ENCODE assay signal across 20 cellular contexts in the genomic region with DNA sequence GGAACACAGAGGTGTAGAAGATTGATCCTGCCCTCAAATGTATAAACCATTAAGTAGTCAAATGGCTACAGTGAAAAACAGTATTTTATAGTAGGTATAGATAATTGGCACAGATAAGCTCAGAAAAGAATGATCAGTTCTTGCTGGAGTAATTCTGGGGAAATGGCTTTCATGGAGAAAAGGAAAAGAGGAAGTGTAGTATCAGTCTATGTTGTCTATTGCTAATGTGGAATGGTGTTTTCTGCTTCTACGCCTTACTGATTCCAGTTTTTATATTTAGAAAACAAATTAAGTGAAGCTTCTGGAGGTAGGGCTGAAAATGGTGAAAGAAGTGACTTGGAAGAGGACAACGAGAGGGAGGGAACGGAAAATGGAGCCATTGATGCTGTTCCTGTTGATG. TPM values are rescaled to one million over a fixed set of nuclear protein-coding genes. Genes with fewer than 3 reads are reported as not detected.
A peak's percentile ranks its signal among the peaks of the same experiment; 100 is the strongest.
DNase-seq lines count a peak whose midpoint lies in the region; ATAC-seq and TF ChIP-seq lines count a peak whose summit lies in the region.
"Had no signal": no experiment of that assay in that cellular context is flagged by ENCODE, and none has a peak within 500 bp of the region (broad histone marks: within the 10 kb centered on the region; RNA-seq: fewer than 3 reads in every experiment).

No MANE protein-coding gene starts in this region.

- no peaks in the 10 kb centered on the region for H3K9me3 Mint-ChIP-seq in activated CD8-positive, alpha-beta T cell treated with anti-CD3 and anti-CD28 coated beads for 36 hours
- H3K9me3 Mint-ChIP-seq in activated CD8-positive, alpha-beta T cell treated with anti-CD3 and anti-CD28 coated beads, Interleukin-2, amount 10 ng/mL, durations not matched to agents 7 days and 5 days (ENCODE audit: insufficient read depth) = no peaks in the 10 kb centered on the region
- H3K9me3 Mint-ChIP-seq in naive B cell = no peaks in the 10 kb centered on the region
- H3K9me3 Mint-ChIP-seq: CD4-positive, CD25-positive, alpha-beta regulatory T cell; H9 had no signal

- intact Hi-C loops in activated CD8-positive, alpha-beta T cell treated with anti-CD3 and anti-CD28 coated beads for 36 hours (cut with micrococcal nuclease) = no loop called here
- intact Hi-C loops in heart right ventricle (cut with DNase I) = loop anchor here in 2 of 10 donors (5.0 to 10.0 kb wide), 2 partner anchors 77 to 84 kb away; a partner anchor contains a TSS

- CTCF ChIA-PET in activated CD8-positive, alpha-beta T cell treated with anti-CD3 and anti-CD28 coated beads for 36 hours (lab: Charles Lee) = interaction anchor here (1.0 to 4.5 kb wide), 2 partner anchors 9 to 133 kb away, joined by 4 to 24 read pairs; no protein-coding TSS in a partner anchor
- CTCF ChIA-PET in activated CD8-positive, alpha-beta T cell treated with anti-CD3 and anti-CD28 coated beads, Interleukin-2, amount 10 ng/mL, durations not matched to agents 7 days and 5 days (lab: Charles Lee) = interaction anchor here (1.3 to 3.1 kb wide), 3 partner anchors 9 to 133 kb away, joined by 3 to 12 read pairs (median 3); no protein-coding TSS in a partner anchor

- no peak for ATAC-seq in activated CD8-positive, alpha-beta T cell treated with anti-CD3 and anti-CD28 coated beads for 36 hours
- ATAC-seq in activated CD8-positive, alpha-beta T cell treated with anti-CD3 and anti-CD28 coated beads, Interleukin-2, amount 10 ng/mL, durations not matched to agents 7 days and 5 days = no peak
- no peak for ATAC-seq in heart right ventricle
- ATAC-seq in naive B cell (ENCODE audit: low read depth in 2 of 2) = no peak

- H3K27ac ChIP-seq in cardiac muscle cell (peak overlapping the region; percentile 25), heart right ventricle (no peak overlapping the region)
- H3K27ac ChIP-seq: BLaER1, GM23248, SJSA1 had no signal

- no peak for DNase-seq in activated CD8-positive, alpha-beta T cell treated with anti-CD3 and anti-CD28 coated beads for 36 hours
- DNase-seq in activated CD8-positive, alpha-beta T cell treated with anti-CD3 and anti-CD28 coated beads, Interleukin-2, amount 10 ng/mL, durations not matched to agents 7 days and 5 days = no peak
- no peak for DNase-seq in cardiac muscle cell (ENCODE audit: low read depth in 1 of 2, low spot score in 1 of 2)
- DNase-seq in heart right ventricle = no peak
- DNase-seq in naive B cell = no peak
- no peak for DNase-seq in RPMI8226
- DNase-seq in BE2C = no peak
- DNase-seq: CD4-positive, CD25-positive, alpha-beta regulatory T cell; DMS153; GM23248; H9; KBM-7; MM.1S; NCI-H2029; NCI-H446; NCI-H524 treated with DMSO at 0.1 percent for 48 hours; NCI-H774; Right ventricle myocardium superior had no signal

- H3K9me3 ChIP-seq in cardiac muscle cell (ENCODE audit: low read depth) (no peaks in the 10 kb centered on the region), heart right ventricle (no peaks in the 10 kb centered on the region), BE2C (no peaks in the 10 kb centered on the region)
- H3K9me3 ChIP-seq: BLaER1, SJSA1 had no signal

- POLR2A ChIA-PET in activated CD8-positive, alpha-beta T cell treated with anti-CD3 and anti-CD28 coated beads for 36 hours (lab: Charles Lee) = no interaction called here
- POLR2A ChIA-PET in activated CD8-positive, alpha-beta T cell treated with anti-CD3 and anti-CD28 coated beads, Interleukin-2, amount 10 ng/mL, durations not matched to agents 7 days and 5 days (lab: Charles Lee) = interaction anchor here (0.8 to 1.2 kb wide), 3 partner anchors 21 to 133 kb away, joined by 3 read pairs; a partner anchor contains a TSS

- peaks cover 51% of the 10 kb centered on the region for H3K36me3 Mint-ChIP-seq in activated CD8-positive, alpha-beta T cell treated with anti-CD3 and anti-CD28 coated beads for 36 hours (ENCODE audit: low read depth)
- H3K36me3 Mint-ChIP-seq in activated CD8-positive, alpha-beta T cell treated with anti-CD3 and anti-CD28 coated beads, Interleukin-2, amount 10 ng/mL, durations not matched to agents 7 days and 5 days (ENCODE audit: low read depth) = peaks cover 40% of the 10 kb centered on the region
- H3K36me3 Mint-ChIP-seq in naive B cell = peaks cover 24% of the 10 kb centered on the region in 2 donors

- no peak overlapping the region for H3K4me3 Mint-ChIP-seq in activated CD8-positive, alpha-beta T cell treated with anti-CD3 and anti-CD28 coated beads for 36 hours
- H3K4me3 Mint-ChIP-seq in activated CD8-positive, alpha-beta T cell treated with anti-CD3 and anti-CD28 coated beads, Interleukin-2, amount 10 ng/mL, durations not matched to agents 7 days and 5 days = no peak overlapping the region
- H3K4me3 Mint-ChIP-seq in naive B cell = no peak overlapping the region
- H3K4me3 Mint-ChIP-seq: CD4-positive, CD25-positive, alpha-beta regulatory T cell; H9 had no signal

- no peak overlapping the region for H3K4me3 ChIP-seq in cardiac muscle cell
- H3K4me3 ChIP-seq in heart right ventricle = no peak overlapping the region
- no peak overlapping the region for H3K4me3 ChIP-seq in BE2C (ENCODE audit: low read depth, low read length)
- H3K4me3 ChIP-seq: BLaER1, GM23248, SJSA1 had no signal

- H3K27me3 Mint-ChIP-seq in activated CD8-positive, alpha-beta T cell treated with anti-CD3 and anti-CD28 coated beads for 36 hours = no peaks in the 10 kb centered on the region
- H3K27me3 Mint-ChIP-seq in activated CD8-positive, alpha-beta T cell treated with anti-CD3 and anti-CD28 coated beads, Interleukin-2, amount 10 ng/mL, durations not matched to agents 7 days and 5 days (ENCODE audit: low read depth) = no peaks in the 10 kb centered on the region
- no peaks in the 10 kb centered on the region for H3K27me3 Mint-ChIP-seq in naive B cell
- H3K27me3 Mint-ChIP-seq: CD4-positive, CD25-positive, alpha-beta regulatory T cell had no signal

- H3K4me1 Mint-ChIP-seq in activated CD8-positive, alpha-beta T cell treated with anti-CD3 and anti-CD28 coated beads for 36 hours (ENCODE audit: low read depth) = peaks cover 10% of the 10 kb centered on the region
- peaks cover 3% of the 10 kb centered on the region for H3K4me1 Mint-ChIP-seq in activated CD8-positive, alpha-beta T cell treated with anti-CD3 and anti-CD28 coated beads, Interleukin-2, amount 10 ng/mL, durations not matched to agents 7 days and 5 days (ENCODE audit: low read depth)
- peaks cover 0 to 6% (median 2%) of the 10 kb centered on the region in 3 donors for H3K4me1 Mint-ChIP-seq in naive B cell
- H3K4me1 Mint-ChIP-seq: H9 had no signal

- H3K27me3 ChIP-seq in cardiac muscle cell (no peaks in the 10 kb centered on the region), heart right ventricle (no peaks in the 10 kb centered on the region), BE2C (no peaks in the 10 kb centered on the region)
- H3K27me3 ChIP-seq: BLaER1, SJSA1 had no signal

- H3K27ac Mint-ChIP-seq in activated CD8-positive, alpha-beta T cell treated with anti-CD3 and anti-CD28 coated beads for 36 hours = peak overlapping the region; percentile 12
- no peak overlapping the region for H3K27ac Mint-ChIP-seq in activated CD8-positive, alpha-beta T cell treated with anti-CD3 and anti-CD28 coated beads, Interleukin-2, amount 10 ng/mL, durations not matched to agents 7 days and 5 days
- peak overlapping the region in 5 of 6 donors; percentile 5 to 67 (median 31) for H3K27ac Mint-ChIP-seq in naive B cell
- H3K27ac Mint-ChIP-seq: H9 had no signal

- TF ChIP-seq CTCF in activated CD8-positive, alpha-beta T cell treated with anti-CD3 and anti-CD28 coated beads for 36 hours (IDR thresholded peaks at IDR 0.05) = no peak
- TF ChIP-seq CTCF in cardiac muscle cell (IDR thresholded peaks at IDR 0.05; ENCODE audit: low read depth, low read length) (no peak), heart right ventricle (IDR thresholded peaks at IDR 0.05) (no peak), BE2C (IDR thresholded peaks at IDR 0.05; ENCODE audit: low read depth, low read length) (no peak)

- WGBS in heart right ventricle, 2 donors = 88 to 91% methylated on average over 3 of the region's 3 CpGs

- no peaks in the 10 kb centered on the region for H3K4me1 ChIP-seq in cardiac muscle cell (ENCODE audit: low read depth)
- peaks cover 0 to 6% (median 0%) of the 10 kb centered on the region in 9 donors for H3K4me1 ChIP-seq in heart right ventricle
- no peaks in the 10 kb centered on the region for H3K4me1 ChIP-seq in BE2C

- H3K36me3 ChIP-seq in cardiac muscle cell (peaks cover 59% of the 10 kb centered on the region), heart right ventricle (peaks cover 0 to 100% (median 54%) of the 10 kb centered on the region in 9 donors), BE2C (peaks cover 50% of the 10 kb centered on the region)

RNA-seq across cellular contexts. Expression of a gene that starts 22.2 kb away (rescaled TPM):
- total RNA-seq in activated CD8-positive, alpha-beta T cell treated with anti-CD3 and anti-CD28 coated beads for 36 hours = 100 to 1,000 TPM; 101 to 106 TPM
- total RNA-seq in activated CD8-positive, alpha-beta T cell treated with anti-CD3 and anti-CD28 coated beads, Interleukin-2, amount 10 ng/mL, durations not matched to agents 7 days and 5 days = 10 to 100 TPM; 68.1 to 73.7 TPM
- total RNA-seq in cardiac muscle cell (30.2 and 50.8 TPM in 2 replicates), heart right ventricle (10 to 100 TPM; 25.1 to 35.9 (median 30.7) TPM)
- polyA plus RNA-seq in cardiac muscle cell (72.4 and 92.2 TPM in 2 replicates), heart right ventricle (10 to 100 TPM; 38.5 to 38.8 TPM), naive B cell (ENCODE audit: low read depth in 6 of 6) (10 to 100 TPM; 50.2 to 73.9 (median 56.8) TPM)
- polyA plus RNA-seq in BE2C (2012; ENCODE audit: insufficient read depth, insufficient read length, low read depth) = 52.2 TPM
